9 cellular contexts compared by ENCODE assay signal in the genomic region with DNA sequence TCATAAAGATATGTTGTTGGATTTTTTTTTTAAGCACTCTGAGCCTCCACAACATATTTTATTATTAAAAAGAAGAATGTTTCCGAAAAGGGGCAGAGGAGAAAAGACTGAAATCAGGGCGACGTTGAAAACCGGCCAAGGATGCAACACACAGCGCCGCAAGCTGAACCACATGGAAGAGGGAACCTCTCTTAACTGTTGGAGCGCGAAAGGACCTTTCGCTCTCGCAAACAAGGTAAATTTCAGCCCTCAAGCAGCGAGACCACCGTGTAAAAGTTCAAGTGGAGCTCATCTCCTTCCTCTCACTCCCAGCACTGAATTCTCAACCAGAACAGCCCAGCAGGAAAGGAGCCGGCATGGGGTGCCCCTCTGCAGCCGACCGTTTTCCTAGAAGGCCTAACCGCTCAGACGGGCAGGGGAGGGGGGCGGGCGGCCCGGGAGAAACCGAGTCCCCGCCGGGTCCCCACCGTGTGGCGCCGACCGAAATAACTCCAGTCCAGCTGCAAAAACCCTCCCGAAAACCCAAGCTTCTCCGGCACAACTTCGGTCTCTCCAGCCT. TPM values are rescaled to one million over a fixed set of nuclear protein-coding genes. Genes with fewer than 3 reads are reported as not detected.
DNase-seq lines count a peak whose midpoint lies in the region; ATAC-seq and TF ChIP-seq lines count a peak whose summit lies in the region.
"Had no signal": no experiment of that assay in that cellular context is flagged by ENCODE, and none has a peak within 500 bp of the region (broad histone marks: within the 10 kb centered on the region; RNA-seq: fewer than 3 reads in every experiment).

No MANE protein-coding gene starts in this region.

- H3K4me1 Mint-ChIP-seq in IgD-negative memory B cell: peaks cover 0 to 8% (median 4%) of the 10 kb centered on the region in 3 donors

- TF ChIP-seq EP300 in sigmoid colon (IDR thresholded peaks at IDR 0.05): no peak

- H3K9me3 ChIP-seq in left ventricle myocardium inferior (replicated peaks) (no peaks in the 10 kb centered on the region), sigmoid colon (no peaks in the 10 kb centered on the region)

- peaks cover 33% of the 10 kb centered on the region for H3K27me3 Mint-ChIP-seq in IgD-negative memory B cell

- H3K27me3 ChIP-seq in left ventricle myocardium inferior (ENCODE audit: low read depth) (peaks cover 11% of the 10 kb centered on the region), sigmoid colon (no peaks in the 10 kb centered on the region)

- H3K4me1 ChIP-seq in left ventricle myocardium inferior (peaks cover 19% of the 10 kb centered on the region), sigmoid colon (peaks cover 0 to 15% (median 11%) of the 10 kb centered on the region in 4 donors)

- no peak for TF ChIP-seq POLR2A in sigmoid colon (IDR thresholded peaks at IDR 0.05)

- no peaks in the 10 kb centered on the region for H3K36me3 Mint-ChIP-seq in IgD-negative memory B cell
- H3K36me3 Mint-ChIP-seq: activated naive CD4-positive, alpha-beta T cell treated with anti-CD3 and anti-CD28 coated beads, Interleukin-2, amount 50 U/mL, for 72 hours had no signal

- TF ChIP-seq CTCF in left ventricle myocardium inferior (IDR thresholded peaks at IDR 0.05; ENCODE audit: borderline replicate concordance) (no peak), sigmoid colon (IDR thresholded peaks at IDR 0.05) (no peak), GM20000 (IDR thresholded peaks at IDR 0.05; ENCODE audit: extremely low read depth, missing control alignments) (no peak)

- ATAC-seq in GM21526 (IDR thresholded peaks at IDR 0.05; ENCODE audit: low FRiP score, unreplicated experiment): peak; percentile 19

- H3K9me3 Mint-ChIP-seq in IgD-negative memory B cell: no peaks in the 10 kb centered on the region
- H3K9me3 Mint-ChIP-seq: activated naive CD4-positive, alpha-beta T cell treated with anti-CD3 and anti-CD28 coated beads, Interleukin-2, amount 50 U/mL, for 72 hours had no signal

- intact Hi-C loops in left ventricle myocardium inferior (cut with micrococcal nuclease) (no loop called here), sigmoid colon (cut with DNase I) (loop anchor here (1.0 kb wide), 1 partner anchor 61 kb away; a partner anchor contains a TSS)

- H3K27ac ChIP-seq in left ventricle myocardium inferior (replicated peaks) (peak overlapping the region; percentile 22), sigmoid colon (peak overlapping the region; percentile 59 to 69 (median 64))

- no peaks in the 10 kb centered on the region for H3K36me3 ChIP-seq in left ventricle myocardium inferior
- no peaks in the 10 kb centered on the region for H3K36me3 ChIP-seq in sigmoid colon

- peak overlapping the region; percentile 85 for H3K4me3 ChIP-seq in left ventricle myocardium inferior
- peak overlapping the region; percentile 65 to 74 (median 70) for H3K4me3 ChIP-seq in sigmoid colon

- H3K27ac Mint-ChIP-seq in IgD-negative memory B cell: peak overlapping the region in 1 of 3 donors; percentile 65

- DNase-seq in DMS79 treated with DMSO at 0.1 percent for 48 hours (lab: John Stamatoyannopoulos, UW) (peak; percentile 12), DMS79 (lab: John Stamatoyannopoulos, UW) (no peak), left ventricle myocardium inferior (no peak), sigmoid colon (no peak), GM20000 (ENCODE audit: low spot score) (no peak)
- DNase-seq in activated CD8-positive, alpha-beta memory T cell treated with anti-CD3 and anti-CD28 coated beads, Interleukin-2, amount 50 U/mL, for 48 hours: peak; percentile 51

- WGBS in sigmoid colon, 2 donors: 0 to 1% methylated on average over 30 of the region's 30 CpGs

- peak overlapping the region; percentile 64 to 93 (median 90) for H3K4me3 Mint-ChIP-seq in IgD-negative memory B cell

RNA-seq across cellular contexts. Expression of a gene that starts 0.6 kb away (rescaled TPM):
- polyA plus RNA-seq in IgD-negative memory B cell (not detected), sigmoid colon (under 1 TPM; under 0.01 to 0.73 (median 0.46) TPM)
- total RNA-seq in left ventricle myocardium inferior (1.0 TPM), sigmoid colon (1 to 10 TPM in 3 of 4 donors, under 1 TPM in 1; 0.83 to 1.8 (median 1.3) TPM)

Comparison
In these comparisons a context has a peak if more than half of its experiments do, and no peak if none do; other contexts are left out.
1. DNase-seq: peak in DMS79 treated with DMSO at 0.1 percent for 48 hours (single experiment) and activated CD8-positive, alpha-beta memory T cell treated with anti-CD3 and anti-CD28 coated beads, Interleukin-2, amount 50 U/mL, for 48 hours (single experiment); none in DMS79 (single experiment), left ventricle myocardium inferior (single experiment), sigmoid colon (single experiment) and GM20000 (single experiment).